ENCODE assay signal across 1 cellular context in the genomic region with DNA sequence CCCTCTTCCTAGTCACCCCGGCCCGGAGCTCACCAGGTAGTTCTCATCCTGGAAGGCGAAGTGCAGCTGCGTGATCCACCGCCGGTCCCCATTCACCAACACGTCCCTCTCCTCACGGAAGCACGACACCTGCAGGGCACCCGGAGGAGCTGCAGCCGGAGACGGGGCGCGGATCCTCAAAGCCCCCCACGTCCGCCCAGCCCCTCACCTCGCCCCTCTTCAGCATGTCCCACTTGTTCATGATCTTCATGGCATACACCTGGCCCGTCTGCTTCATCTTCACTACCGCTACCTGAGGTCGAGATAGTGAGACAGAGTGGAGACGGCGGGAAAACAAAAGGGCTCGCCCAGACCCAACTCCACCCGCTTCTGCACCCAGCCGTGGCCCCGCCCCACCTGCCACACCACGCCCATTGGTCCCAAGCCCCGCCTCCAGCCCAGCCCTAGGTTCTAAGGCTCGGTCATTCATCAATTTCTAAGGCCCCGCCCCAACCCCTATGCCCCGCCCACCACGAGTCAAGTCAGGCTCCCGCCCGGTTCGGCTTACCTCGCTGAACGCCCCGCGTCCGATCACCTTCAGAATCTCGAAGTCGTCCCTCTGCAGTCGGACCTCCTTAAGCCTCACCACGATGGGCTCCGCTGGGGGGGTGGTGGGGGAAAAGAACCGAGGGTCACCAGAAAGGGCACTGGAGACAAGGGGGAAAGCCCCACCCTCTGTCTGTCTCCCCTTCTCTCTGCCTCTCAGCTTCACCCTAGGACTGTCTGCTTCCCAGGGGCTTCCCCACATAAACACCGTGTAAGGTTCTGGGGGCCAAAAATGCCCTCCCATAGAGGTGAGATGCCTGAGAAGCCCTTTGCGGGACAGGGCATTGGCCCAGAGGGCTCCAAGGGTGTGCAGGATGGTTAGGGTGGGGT.
TF ChIP-seq lines count a peak whose summit lies in the region.

No MANE protein-coding gene starts in this region.

TF ChIP-seq in endothelial cell of umbilical vein, 7 proteins besides CTCF, POLR2A, EP300 and RAD21:
- TF ChIP-seq POLR2AphosphoS5 (IDR thresholded peaks at IDR 0.05; ENCODE audit: insufficient read depth, low read depth, low read length) (no peak), MYC (IDR thresholded peaks at IDR 0.05; ENCODE audit: low read depth, low read length) (no peak), JUN (IDR thresholded peaks at IDR 0.05; ENCODE audit: borderline replicate concordance, insufficient read depth, insufficient read length, low read depth) (no peak), FOS (IDR thresholded peaks at IDR 0.05; ENCODE audit: borderline replicate concordance, insufficient read depth, low read length) (no peak), EZH2 (IDR thresholded peaks at IDR 0.05; ENCODE audit: borderline replicate concordance, low read depth, low read length, severe bottlenecking) (no peak), GATA2 (IDR thresholded peaks at IDR 0.05; ENCODE audit: insufficient read depth, insufficient read length, low read depth, low read length) (no peak)
- TF ChIP-seq, protein P1, sequence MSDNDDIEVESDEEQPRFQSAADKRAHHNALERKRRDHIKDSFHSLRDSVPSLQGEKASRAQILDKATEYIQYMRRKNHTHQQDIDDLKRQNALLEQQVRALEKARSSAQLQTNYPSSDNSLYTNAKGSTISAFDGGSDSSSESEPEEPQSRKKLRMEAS (IDR thresholded peaks at IDR 0.05; ENCODE audit: insufficient read depth, insufficient read length), result no peak
